21 cellular contexts compared by ENCODE assay signal in the genomic region with DNA sequence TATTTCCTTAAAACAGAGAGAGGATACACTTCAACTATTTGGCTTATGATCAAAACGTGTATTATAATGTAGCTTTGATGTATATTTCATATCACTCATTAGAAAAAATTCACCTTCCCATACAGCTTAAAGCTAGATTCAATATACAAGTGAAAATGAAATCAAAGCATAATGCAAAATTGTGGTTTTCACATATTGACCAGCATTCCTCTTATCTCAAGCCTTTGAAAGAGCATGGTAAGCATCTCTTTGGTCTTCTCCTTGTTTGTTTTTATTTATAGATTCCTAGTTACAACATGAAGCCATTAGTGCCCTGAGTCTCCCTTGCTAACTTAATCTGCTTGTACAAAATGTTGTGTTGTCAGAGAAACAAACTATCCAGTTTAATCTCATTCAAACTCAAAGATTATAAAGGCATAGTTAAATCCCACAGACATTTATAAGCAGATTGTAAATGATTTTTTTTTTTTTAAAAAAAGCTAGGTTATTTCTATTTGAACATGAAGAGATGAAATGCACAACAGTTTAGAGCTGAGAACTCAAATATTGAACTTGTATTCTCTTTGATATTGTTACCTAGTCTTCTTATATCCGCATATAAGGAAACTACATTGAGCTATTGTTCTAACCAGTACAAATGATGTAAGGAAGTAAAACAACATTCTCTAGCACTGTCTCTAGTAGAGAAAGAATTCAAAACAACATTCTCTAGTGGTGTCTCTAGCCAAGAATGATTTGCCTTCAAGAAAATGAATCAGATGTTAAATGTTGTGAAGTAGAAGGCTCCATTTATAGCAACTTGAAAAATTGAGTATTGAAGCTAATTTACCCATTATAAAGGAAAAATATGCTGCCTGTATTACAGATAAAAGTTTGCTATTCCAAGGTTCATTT. TPM values are rescaled to one million over a fixed set of nuclear protein-coding genes. Genes with fewer than 3 reads are reported as not detected.
DNase-seq lines count a peak whose midpoint lies in the region; ATAC-seq and TF ChIP-seq lines count a peak whose summit lies in the region.
"Had no signal": no experiment of that assay in that cellular context is flagged by ENCODE, and none has a peak within 500 bp of the region (broad histone marks: within the 10 kb centered on the region; RNA-seq: fewer than 3 reads in every experiment).

No MANE protein-coding gene starts in this region.

- H3K27ac Mint-ChIP-seq in endothelial cell (ENCODE audit: unreplicated experiment): peak overlapping the region; percentile 49
- H3K27ac Mint-ChIP-seq: WTC11 had no signal

- no peaks in the 10 kb centered on the region for H3K4me1 Mint-ChIP-seq in endothelial cell (ENCODE audit: unreplicated experiment)

- no peaks in the 10 kb centered on the region for H3K9me3 Mint-ChIP-seq in endothelial cell (ENCODE audit: unreplicated experiment)
- H3K9me3 Mint-ChIP-seq: WTC11 had no signal

- no peaks in the 10 kb centered on the region for H3K9me3 ChIP-seq in transverse colon
- H3K9me3 ChIP-seq: colonic mucosa, ovary had no signal

- TF ChIP-seq EP300 in transverse colon (IDR thresholded peaks at IDR 0.05; ENCODE audit: low read depth): no peak

- no peak for ATAC-seq in HG02981 (IDR thresholded peaks at IDR 0.05; ENCODE audit: unreplicated experiment)
- ATAC-seq: left colon, WTC11 had no signal

- no peak overlapping the region for H3K4me3 Mint-ChIP-seq in endothelial cell (ENCODE audit: unreplicated experiment)
- H3K4me3 Mint-ChIP-seq: WTC11 had no signal

- no peaks in the 10 kb centered on the region for H3K4me1 ChIP-seq in transverse colon
- H3K4me1 ChIP-seq: colonic mucosa had no signal

- H3K4me3 ChIP-seq in transverse colon: no peak overlapping the region
- H3K4me3 ChIP-seq: colonic mucosa, hepatocyte, ovary had no signal

- no peak for TF ChIP-seq POLR2A in transverse colon (IDR thresholded peaks at IDR 0.05)

- intact Hi-C loops in transverse colon (cut with DNase I; ENCODE audit: low total_unique reads): no loop called here

- H3K36me3 ChIP-seq in transverse colon: no peaks in the 10 kb centered on the region
- H3K36me3 ChIP-seq: colonic mucosa, ovary had no signal

- TF ChIP-seq CTCF in endothelial cell (IDR thresholded peaks at IDR 0.05; ENCODE audit: unreplicated experiment): no peak
- TF ChIP-seq CTCF in transverse colon (IDR thresholded peaks at IDR 0.05): no peak

- in situ Hi-C loops in ACHN (cut with HindIII; ENCODE audit: low pct_ligation_motif_present, low pct_unique_long_range_greater_than_20kb, low sequenced_read_pairs) (no loop called here), transverse colon (cut with MboI; ENCODE audit: low pct_ligation_motif_present in 1 of 4, low pct_unique_long_range_greater_than_20kb in 1 of 4, low sequenced_read_pairs in 3 of 4) (no loop called here)

- 54 to 58% methylated on average over 2 of the region's 2 CpGs for WGBS in transverse colon (ENCODE audit: low coverage in 1 of 2), 2 donors

- DNase-seq in ACHN (peak; percentile 27), M059J (ENCODE audit: low read depth) (peak; percentile 20), endothelial cell (ENCODE audit: low spot score) (no peak), kidney tubule cell (ENCODE audit: low spot score) (peak; percentile 28), EL (no peak), transverse colon (no peak), SHP77 treated with DMSO at 0.1 percent for 48 hours (lab: John Stamatoyannopoulos, UW) (no peak)
- DNase-seq: amygdala; colonic mucosa; COR-L47; KBM-7; left colon; NCI-H1417; ovary; stimulated activated naive CD4-positive, alpha-beta T cell; T-helper 1 cell had no signal

- H3K36me3 Mint-ChIP-seq in endothelial cell (ENCODE audit: low read depth, unreplicated experiment): no peaks in the 10 kb centered on the region
- H3K36me3 Mint-ChIP-seq: WTC11 had no signal

- H3K27me3 ChIP-seq in transverse colon: no peaks in the 10 kb centered on the region
- H3K27me3 ChIP-seq: colonic mucosa, hepatocyte, ovary had no signal

- H3K27ac ChIP-seq in transverse colon: no peak overlapping the region
- H3K27ac ChIP-seq: colonic mucosa, hepatocyte, ovary, RWPE1 had no signal

- H3K27me3 Mint-ChIP-seq in endothelial cell (ENCODE audit: unreplicated experiment): no peaks in the 10 kb centered on the region

RNA-seq across cellular contexts. Expression of a gene that starts 31.2 kb away (rescaled TPM):
- not detected in 2 replicates for total RNA-seq in M059J (2014; rRNA removed; shearing (Covaris generic))
- total RNA-seq in endothelial cell (ENCODE audit: unreplicated experiment) (not detected), transverse colon (under 1 TPM in 1 of 4 donors, not detected in 3; 0.96 TPM)
- total RNA-seq: hepatocyte, ovary, urinary bladder, WTC11 had no signal

RNA-seq across cellular contexts. Expression of a gene that starts 57.5 kb away (rescaled TPM):
- total RNA-seq in M059J (2014; rRNA removed; shearing (Covaris generic)): 33.3 and 44.0 TPM in 2 replicates
- total RNA-seq in endothelial cell (ENCODE audit: unreplicated experiment) (30.1 TPM), transverse colon (10 to 100 TPM; 33.3 to 77.8 (median 73.4) TPM)

Comparison
In these comparisons a context has a peak if more than half of its experiments do, and no peak if none do; other contexts are left out.
1. DNase-seq: peak in ACHN (single experiment), M059J (single experiment) and kidney tubule cell (single experiment); none in endothelial cell (single experiment), EL (single experiment), transverse colon (single experiment) and SHP77 treated with DMSO at 0.1 percent for 48 hours (single experiment).